In the genomic region with DNA sequence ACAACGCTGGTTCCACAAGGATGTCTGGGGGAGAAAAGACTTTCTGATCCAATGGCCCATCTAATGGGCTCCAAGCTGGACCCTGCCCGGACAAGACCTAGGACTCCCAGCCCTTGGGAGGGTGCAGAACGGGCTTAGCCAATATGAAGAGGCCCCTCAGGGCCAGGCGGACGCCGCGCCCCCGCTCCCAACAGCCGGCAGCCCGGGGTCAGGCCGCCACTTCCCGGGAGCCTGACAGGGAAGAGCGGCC, we compare ENCODE assay signal across 8 cellular contexts. TPM values are rescaled to one million over a fixed set of nuclear protein-coding genes. Genes with fewer than 3 reads are reported as not detected.
DNase-seq lines count a peak whose midpoint lies in the region; FAIRE-seq and TF ChIP-seq lines count a peak whose summit lies in the region.

No MANE protein-coding gene starts in this region.

- H3K9ac ChIP-seq in mesendoderm (ENCODE audit: low read length): peak overlapping the region; percentile 79

- H2BK120ac ChIP-seq in mesendoderm (ENCODE audit: low read depth, low read length): no peak overlapping the region

- no peak overlapping the region for H2AK5ac ChIP-seq in mesendoderm (ENCODE audit: low read length)

- WGBS in mesendoderm (ENCODE audit: extremely low coverage, insufficient coverage, low lambda C conversion rate): no CpG with 5 or more reads among the region's 13 CpGs
- WGBS in thyroid gland, 2 donors: 0 to 6% methylated on average over 3 to 6 of the region's 13 CpGs

- FAIRE-seq in bronchial epithelial cell (lab: Jason Lieb, UNC): no peak

- H3K18ac ChIP-seq in mesendoderm (ENCODE audit: low read length): no peak overlapping the region

- no peaks in the 10 kb centered on the region for H3K9me3 Mint-ChIP-seq in activated CD4-positive, alpha-beta memory T cell treated with anti-CD3 and anti-CD28 coated beads, Interleukin-2, amount 10 ng/mL, durations not matched to agents 7 days and 5 days
- no peaks in the 10 kb centered on the region for H3K9me3 Mint-ChIP-seq in activated CD4-positive, alpha-beta memory T cell treated with anti-CD3 and anti-CD28 coated beads for 36 hours

- H2BK5ac ChIP-seq in mesendoderm (ENCODE audit: low read length): no peak overlapping the region

- H4K8ac ChIP-seq in mesendoderm (ENCODE audit: low read depth, low read length): no peak overlapping the region

- no peak overlapping the region for H4K5ac ChIP-seq in mesendoderm (ENCODE audit: low read length)

- H3K4ac ChIP-seq in mesendoderm (ENCODE audit: low read depth, low read length): no peak overlapping the region

- intact Hi-C loops in activated CD4-positive, alpha-beta memory T cell treated with anti-CD3 and anti-CD28 coated beads for 36 hours (cut with micrococcal nuclease): no loop called here
- intact Hi-C loops in thyroid gland (cut with DNase I): no loop called here

- H3K4me1 ChIP-seq in mesendoderm (ENCODE audit: control insufficient read depth, low read depth, low read length) (peaks cover 2% of the 10 kb centered on the region), thyroid gland (peaks cover 23 to 50% of the 10 kb centered on the region in 2 donors)

- no peaks in the 10 kb centered on the region for H3K36me3 Mint-ChIP-seq in activated CD4-positive, alpha-beta memory T cell treated with anti-CD3 and anti-CD28 coated beads, Interleukin-2, amount 10 ng/mL, durations not matched to agents 7 days and 5 days (ENCODE audit: low read depth)
- no peaks in the 10 kb centered on the region for H3K36me3 Mint-ChIP-seq in activated CD4-positive, alpha-beta memory T cell treated with anti-CD3 and anti-CD28 coated beads for 36 hours

- H3K4me3 ChIP-seq in bronchial epithelial cell (ENCODE audit: low read depth, low read length) (peak overlapping the region; percentile 58), mesendoderm (ENCODE audit: low read length) (peak overlapping the region; percentile 56), thyroid gland (replicated peaks in 1 of 3) (peak overlapping the region; percentile 62 to 79 (median 71))

- no peaks in the 10 kb centered on the region for H3K27me3 ChIP-seq in bronchial epithelial cell (ENCODE audit: control insufficient read depth, insufficient read depth, low read length)
- H3K27me3 ChIP-seq in mesendoderm (ENCODE audit: insufficient read depth, low read length, poor library complexity): no peaks in the 10 kb centered on the region
- no peaks in the 10 kb centered on the region for H3K27me3 ChIP-seq in thyroid gland

- peaks cover 31% of the 10 kb centered on the region for H3K27me3 Mint-ChIP-seq in activated CD4-positive, alpha-beta memory T cell treated with anti-CD3 and anti-CD28 coated beads, Interleukin-2, amount 10 ng/mL, durations not matched to agents 7 days and 5 days
- peaks cover 17% of the 10 kb centered on the region for H3K27me3 Mint-ChIP-seq in activated CD4-positive, alpha-beta memory T cell treated with anti-CD3 and anti-CD28 coated beads for 36 hours

- H3K4me2 ChIP-seq in mesendoderm (ENCODE audit: low read length): peak overlapping the region; percentile 79

- no peak overlapping the region for H3K27ac ChIP-seq in mesendoderm (ENCODE audit: low read depth, low read length)
- peak overlapping the region; percentile 78 to 91 (median 86) for H3K27ac ChIP-seq in thyroid gland

- no peak for DNase-seq in activated CD4-positive, alpha-beta memory T cell treated with anti-CD3 and anti-CD28 coated beads, Interleukin-2, amount 10 ng/mL, durations not matched to agents 7 days and 5 days
- no peak for DNase-seq in activated CD4-positive, alpha-beta memory T cell treated with anti-CD3 and anti-CD28 coated beads for 36 hours
- DNase-seq in bronchial epithelial cell (ENCODE audit: low read depth): no peak
- no peak for DNase-seq in mesendoderm
- DNase-seq in thyroid gland: no peak
- DNase-seq in pons (ENCODE audit: low spot score): no peak
- no peak for DNase-seq in DMS79 (lab: John Stamatoyannopoulos, UW)
- DNase-seq in RKO (ENCODE audit: low spot score): no peak

- CTCF ChIA-PET in activated CD4-positive, alpha-beta memory T cell treated with anti-CD3 and anti-CD28 coated beads, Interleukin-2, amount 10 ng/mL, durations not matched to agents 7 days and 5 days (lab: Charles Lee): interaction anchor here (0.7 to 1.5 kb wide), 4 partner anchors 9 to 47 kb away, joined by 3 to 9 read pairs (median 4); no protein-coding TSS in a partner anchor
- CTCF ChIA-PET in activated CD4-positive, alpha-beta memory T cell treated with anti-CD3 and anti-CD28 coated beads for 36 hours (lab: Charles Lee): interaction anchor here (0.9 to 7.3 kb wide), 4 partner anchors 11 to 164 kb away, joined by 3 to 76 read pairs (median 5); no protein-coding TSS in a partner anchor

- TF ChIP-seq POLR2A in thyroid gland (IDR thresholded peaks at IDR 0.05): no peak

- no peaks in the 10 kb centered on the region for H3K36me3 ChIP-seq in bronchial epithelial cell (ENCODE audit: control insufficient read depth, insufficient read depth, low read length)
- H3K36me3 ChIP-seq in mesendoderm (ENCODE audit: control insufficient read depth, insufficient read depth, low read length): no peaks in the 10 kb centered on the region
- H3K36me3 ChIP-seq in thyroid gland: no peaks in the 10 kb centered on the region

- no peak overlapping the region for H3K23ac ChIP-seq in mesendoderm (ENCODE audit: low read length)

- no peak overlapping the region for H2BK15ac ChIP-seq in mesendoderm (replicated peaks; ENCODE audit: low read depth)

- peak overlapping the region; percentile 89 for H3K56ac ChIP-seq in mesendoderm (ENCODE audit: low read length)

- no peaks in the 10 kb centered on the region for H3K9me3 ChIP-seq in thyroid gland

- peak overlapping the region; percentile 31 for H3K4me3 Mint-ChIP-seq in activated CD4-positive, alpha-beta memory T cell treated with anti-CD3 and anti-CD28 coated beads, Interleukin-2, amount 10 ng/mL, durations not matched to agents 7 days and 5 days
- no peak overlapping the region for H3K4me3 Mint-ChIP-seq in activated CD4-positive, alpha-beta memory T cell treated with anti-CD3 and anti-CD28 coated beads for 36 hours

- POLR2A ChIA-PET in activated CD4-positive, alpha-beta memory T cell treated with anti-CD3 and anti-CD28 coated beads, Interleukin-2, amount 10 ng/mL, durations not matched to agents 7 days and 5 days (lab: Charles Lee): no interaction called here
- POLR2A ChIA-PET in activated CD4-positive, alpha-beta memory T cell treated with anti-CD3 and anti-CD28 coated beads for 36 hours (lab: Charles Lee): interaction anchor here (1.0 kb wide), 1 partner anchor 67 kb away, joined by 4 read pairs; a partner anchor contains a TSS

- no peak for TF ChIP-seq CTCF in bronchial epithelial cell (IDR thresholded peaks at IDR 0.05; ENCODE audit: insufficient read depth, low read length, severe bottlenecking)
- TF ChIP-seq CTCF in thyroid gland (IDR thresholded peaks at IDR 0.05): no peak

- H3K79me1 ChIP-seq in mesendoderm (ENCODE audit: low read length): no peaks in the 10 kb centered on the region

- no peak overlapping the region for H3K27ac Mint-ChIP-seq in activated CD4-positive, alpha-beta memory T cell treated with anti-CD3 and anti-CD28 coated beads, Interleukin-2, amount 10 ng/mL, durations not matched to agents 7 days and 5 days
- H3K27ac Mint-ChIP-seq in activated CD4-positive, alpha-beta memory T cell treated with anti-CD3 and anti-CD28 coated beads for 36 hours: no peak overlapping the region

- H3K4me1 Mint-ChIP-seq in activated CD4-positive, alpha-beta memory T cell treated with anti-CD3 and anti-CD28 coated beads, Interleukin-2, amount 10 ng/mL, durations not matched to agents 7 days and 5 days: peaks cover 24% of the 10 kb centered on the region
- peaks cover 9% of the 10 kb centered on the region for H3K4me1 Mint-ChIP-seq in activated CD4-positive, alpha-beta memory T cell treated with anti-CD3 and anti-CD28 coated beads for 36 hours (ENCODE audit: low read depth)

- H3K79me2 ChIP-seq in mesendoderm (ENCODE audit: control insufficient read depth, insufficient read depth, low read length): no peaks in the 10 kb centered on the region

RNA-seq across cellular contexts. Expression of a gene that starts 0.5 kb away (rescaled TPM):
- total RNA-seq in activated CD4-positive, alpha-beta memory T cell treated with anti-CD3 and anti-CD28 coated beads, Interleukin-2, amount 10 ng/mL, durations not matched to agents 7 days and 5 days: 10 to 100 TPM in 1 of 2 experiments, 1 to 10 TPM in 1; 9.7 to 10.5 TPM
- 1 to 10 TPM; 6.0 to 6.1 TPM for total RNA-seq in activated CD4-positive, alpha-beta memory T cell treated with anti-CD3 and anti-CD28 coated beads for 36 hours
- total RNA-seq in bronchial epithelial cell (174 and 190 TPM in 2 replicates), thyroid gland (10 to 100 TPM; 21.3 to 32.0 (median 29.6) TPM)
- polyA plus RNA-seq in mesendoderm (2013, experiment 1 of 2): 1.7 TPM
- 1.8 TPM for polyA plus RNA-seq in mesendoderm (2013, experiment 2 of 2)

RNA-seq across cellular contexts. Expression of a gene that starts 30.3 kb away (rescaled TPM):
- not detected for total RNA-seq in activated CD4-positive, alpha-beta memory T cell treated with anti-CD3 and anti-CD28 coated beads, Interleukin-2, amount 10 ng/mL, durations not matched to agents 7 days and 5 days
- total RNA-seq in activated CD4-positive, alpha-beta memory T cell treated with anti-CD3 and anti-CD28 coated beads for 36 hours: not detected
- total RNA-seq in bronchial epithelial cell (12.9 and 18.8 TPM in 2 replicates), thyroid gland (10 to 100 TPM in 2 of 4 donors, 1 to 10 TPM in 2; 6.0 to 25.4 (median 13.3) TPM)
- 4.9 TPM for polyA plus RNA-seq in mesendoderm (2013, experiment 1 of 2)
- 5.2 TPM for polyA plus RNA-seq in mesendoderm (2013, experiment 2 of 2)

Comparison
In these comparisons a context has a peak if more than half of its experiments do, and no peak if none do; other contexts are left out.
1. RNA of a gene that starts 30.3 kb away (total RNA-seq): 6.0 to 25.4 TPM in thyroid gland and 12.9 to 18.8 TPM in bronchial epithelial cell; not detected in activated CD4-positive, alpha-beta memory T cell treated with anti-CD3 and anti-CD28 coated beads for 36 hours and not detected in activated CD4-positive, alpha-beta memory T cell treated with anti-CD3 and anti-CD28 coated beads, Interleukin-2, amount 10 ng/mL, durations not matched to agents 7 days and 5 days; every median in the first group is over 4 times any median in the second.
2. Peak in every context shown above with its lines, with median percentiles within 50 percentile points of each other: H3K4me3 ChIP-seq.